19 cellular contexts compared by ENCODE assay signal in the genomic region with DNA sequence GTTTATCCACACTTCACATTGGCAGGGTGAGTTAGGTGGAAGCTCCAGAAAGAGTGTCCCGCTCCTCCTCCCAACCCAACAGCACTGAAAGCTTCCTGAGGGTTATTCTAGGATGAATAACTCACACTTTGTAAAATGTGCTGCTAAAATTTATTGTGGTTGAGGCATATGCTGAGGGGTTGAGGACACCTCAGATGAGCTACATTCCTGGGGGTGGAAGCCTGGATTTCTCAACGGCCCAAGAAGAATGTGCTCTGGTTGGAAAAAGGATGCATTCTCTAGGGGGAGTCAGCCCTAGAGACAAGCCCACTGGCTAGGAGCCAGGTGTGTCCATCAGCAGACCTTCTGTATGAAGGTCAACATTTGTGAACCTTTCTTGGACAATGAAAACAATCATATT.
A peak's percentile ranks its signal among the peaks of the same experiment; 100 is the strongest.
DNase-seq lines count a peak whose midpoint lies in the region; ATAC-seq, FAIRE-seq and TF ChIP-seq lines count a peak whose summit lies in the region.
"Had no signal": no experiment of that assay in that cellular context is flagged by ENCODE, and none has a peak within 500 bp of the region (broad histone marks: within the 10 kb centered on the region; RNA-seq: fewer than 3 reads in every experiment).

No MANE protein-coding gene starts in this region.

- H3K27me3 ChIP-seq in pancreas: no peaks in the 10 kb centered on the region
- H3K27me3 ChIP-seq: esophagus squamous epithelium, Peyer's patch had no signal

- no peaks in the 10 kb centered on the region for H3K4me1 ChIP-seq in pancreas

- no peaks in the 10 kb centered on the region for H3K9me3 ChIP-seq in pancreas
- H3K9me3 ChIP-seq: esophagus squamous epithelium, mucosa of descending colon, Peyer's patch had no signal

- no peaks in the 10 kb centered on the region for H3K36me3 Mint-ChIP-seq in immature natural killer cell
- H3K36me3 Mint-ChIP-seq: CD8-positive, alpha-beta T cell; type B pancreatic cell had no signal

- H3K27ac ChIP-seq in pancreas: no peak overlapping the region
- H3K27ac ChIP-seq: KMS-11 had no signal

- H3K27me3 Mint-ChIP-seq in immature natural killer cell (ENCODE audit: low read depth in 3 of 3): peaks cover 0 to 2% (median 0%) of the 10 kb centered on the region in 3 donors
- H3K27me3 Mint-ChIP-seq: activated CD4-positive, alpha-beta T cell treated with anti-CD3 and anti-CD28 coated beads for 36 hours; dendritic cell treated with granulocyte-macrophage colony-stimulating factor and Interleukin-4, amounts not matched to agents 40 ng/mL and 50 ng/mL, for 4 days had no signal

- FAIRE-seq in pancreas (lab: Jason Lieb, UNC) (no peak), D721Med (lab: Jason Lieb, UNC) (no peak)
- FAIRE-seq: H1 had no signal

- no peak overlapping the region for H3K4me3 ChIP-seq in pancreas
- H3K4me3 ChIP-seq: esophagus squamous epithelium, mucosa of descending colon, Peyer's patch had no signal

- TF ChIP-seq CTCF in pancreas (IDR thresholded peaks at IDR 0.05) (no peak), D721Med (IDR thresholded peaks at IDR 0.05; ENCODE audit: insufficient read depth, missing control alignments) (no peak)

- DNase-seq in EH (ENCODE audit: low read depth): peak; percentile 98
- peak; percentile 99 for DNase-seq in NCI-H226
- DNase-seq in fibroblast of gingiva (ENCODE audit: low read depth): peak; percentile 32
- peak; percentile 84 for DNase-seq in renal cortical epithelial cell (ENCODE audit: low read depth)
- DNase-seq in pancreas: no peak
- no peak for DNase-seq in D721Med (ENCODE audit: insufficient read length, low spot score)
- DNase-seq in immature natural killer cell: no peak
- DNase-seq: activated CD4-positive, alpha-beta T cell treated with anti-CD3 and anti-CD28 coated beads for 36 hours; CD8-positive, alpha-beta T cell; esophagus squamous epithelium; mucosa of descending colon; NCI-H187; NCI-H526 treated with DMSO at 0.1 percent for 48 hours; Peyer's patch had no signal

- H3K36me3 ChIP-seq in pancreas: no peaks in the 10 kb centered on the region
- H3K36me3 ChIP-seq: esophagus squamous epithelium, Peyer's patch had no signal

- no peaks in the 10 kb centered on the region for H3K4me1 Mint-ChIP-seq in immature natural killer cell
- H3K4me1 Mint-ChIP-seq: activated CD4-positive, alpha-beta T cell treated with anti-CD3 and anti-CD28 coated beads for 36 hours had no signal

- 66 to 73% methylated on average over 2 of the region's 2 CpGs for WGBS in pancreas, 2 donors

- H3K27ac Mint-ChIP-seq in immature natural killer cell: no peak overlapping the region
- H3K27ac Mint-ChIP-seq: activated CD4-positive, alpha-beta T cell treated with anti-CD3 and anti-CD28 coated beads for 36 hours; CD8-positive, alpha-beta T cell; dendritic cell treated with granulocyte-macrophage colony-stimulating factor and Interleukin-4, amounts not matched to agents 40 ng/mL and 50 ng/mL, for 4 days; T-helper 1 cell treated with Interleukin-12 subunit alpha and Interleukin-12 subunit beta and Interleukin-4 antibody, amounts not matched to agents 30 μg/mL and 1 μg/mL, for 36 hours; type B pancreatic cell had no signal

- ATAC-seq in pancreas: no peak
- ATAC-seq: activated CD4-positive, alpha-beta T cell treated with anti-CD3 and anti-CD28 coated beads for 36 hours; CD8-positive, alpha-beta T cell; mucosa of descending colon had no signal

- no peak overlapping the region for H3K4me3 Mint-ChIP-seq in immature natural killer cell
- H3K4me3 Mint-ChIP-seq: activated CD4-positive, alpha-beta T cell treated with anti-CD3 and anti-CD28 coated beads for 36 hours; CD8-positive, alpha-beta T cell; dendritic cell treated with granulocyte-macrophage colony-stimulating factor and Interleukin-4, amounts not matched to agents 40 ng/mL and 50 ng/mL, for 4 days; T-helper 1 cell treated with Interleukin-12 subunit alpha and Interleukin-12 subunit beta and Interleukin-4 antibody, amounts not matched to agents 30 μg/mL and 1 μg/mL, for 36 hours; type B pancreatic cell had no signal

- peaks cover 0 to 2% (median 0%) of the 10 kb centered on the region in 6 donors for H3K9me3 Mint-ChIP-seq in immature natural killer cell
- H3K9me3 Mint-ChIP-seq: CD8-positive, alpha-beta T cell; dendritic cell treated with granulocyte-macrophage colony-stimulating factor and Interleukin-4, amounts not matched to agents 40 ng/mL and 50 ng/mL, for 4 days; type B pancreatic cell had no signal

- intact Hi-C loops in pancreas (cut with DNase I): loop anchor here in 1 of 3 donors (10.0 kb wide), 1 partner anchor 377 kb away; no protein-coding TSS in a partner anchor

Comparison
In these comparisons a context has a peak if more than half of its experiments do, and no peak if none do; other contexts are left out.
1. DNase-seq: peak in EH (single experiment), NCI-H226 (single experiment), fibroblast of gingiva (single experiment) and renal cortical epithelial cell (single experiment); none in pancreas (0 of 6), D721Med (single experiment) and immature natural killer cell (0 of 3).